28 cellular contexts compared by ENCODE assay signal in the genomic region with DNA sequence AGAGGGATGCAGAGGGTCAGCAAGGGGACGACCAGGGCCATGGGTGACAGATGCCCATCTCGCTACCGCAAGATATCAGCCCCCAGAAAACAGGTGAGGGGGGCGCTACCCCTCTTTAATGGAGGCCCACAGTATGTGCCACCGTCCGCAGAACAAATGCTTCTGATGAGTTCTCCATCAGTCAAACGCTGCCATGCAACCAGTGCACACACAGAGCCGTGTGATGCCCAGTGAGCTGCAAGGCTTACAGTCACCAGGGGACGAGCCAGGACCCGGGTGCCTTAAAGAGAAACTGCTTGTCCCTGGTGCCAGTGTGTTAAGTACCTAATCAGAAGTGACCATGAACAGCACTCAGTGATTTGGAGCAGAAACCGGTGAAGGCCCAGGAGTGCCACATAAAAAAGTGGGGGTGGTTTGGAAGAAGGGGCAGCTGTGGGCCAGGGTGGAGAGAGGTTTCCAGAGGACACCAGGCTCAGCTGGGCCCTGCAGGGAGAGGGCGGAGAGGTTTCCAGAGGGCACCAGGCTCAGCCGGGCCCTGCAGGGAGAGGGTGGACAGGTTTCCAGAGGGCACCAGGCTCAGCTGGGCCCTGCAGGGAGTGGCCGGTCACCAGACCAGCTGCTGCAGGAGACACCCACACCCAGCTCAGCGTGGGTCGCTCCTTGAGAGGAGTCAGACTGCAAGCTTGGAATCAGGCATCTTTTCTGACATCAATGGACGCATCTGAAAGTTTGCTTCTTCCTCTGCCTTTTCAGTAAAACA. TPM values are rescaled to one million over a fixed set of nuclear protein-coding genes. Genes with fewer than 3 reads are reported as not detected.
"Had no signal": no experiment of that assay in that cellular context is flagged by ENCODE, and none has a peak within 500 bp of the region (broad histone marks: within the 10 kb centered on the region; RNA-seq: fewer than 3 reads in every experiment).

No MANE protein-coding gene starts in this region.

- H3K4me1 ChIP-seq: left lung, neural progenitor cell, prostate gland, stomach, testis, transverse colon, upper lobe of left lung, vagina had no signal

- H3K4me3 ChIP-seq: left lung, neural progenitor cell, ovary, prostate gland, stomach, testis, thyroid gland, transverse colon, upper lobe of left lung, vagina had no signal

- H3K36me3 ChIP-seq: left lung, neural progenitor cell, ovary, prostate gland, stomach, transverse colon, upper lobe of left lung, vagina had no signal

- H3K4me2 ChIP-seq: neural progenitor cell had no signal

- H3K9ac ChIP-seq: neural progenitor cell had no signal

- H3K9me3 ChIP-seq: left lung, ovary, prostate gland, stomach, testis, thyroid gland, transverse colon, upper lobe of left lung, vagina had no signal

- H3K27me3 ChIP-seq: neural progenitor cell, ovary, testis, thyroid gland, transverse colon, upper lobe of left lung, vagina had no signal

- DNase-seq: hippocampal formation; immature natural killer cell; kidney; left colon; left lung; ovary; retina; small intestine; stimulated activated CD4-positive, alpha-beta T cell treated with anti-CD3 and anti-CD28 coated beads, Interleukin-1b, Interleukin-23, amount 100 ng/mL, for 48 hours; stimulated activated CD4-positive, alpha-beta T cell treated with anti-CD3 and anti-CD28 coated beads, Interleukin-2, amount 100 ng/mL, for 48 hours; stimulated activated CD4-positive, alpha-beta T cell treated with anti-CD3 and anti-CD28 coated beads, Interleukin-4, amount 100 ng/mL, for 4 hours; stimulated activated CD8-positive, alpha-beta memory T cell treated with anti-CD3 and anti-CD28 coated beads, Interleukin-4, amount 100 ng/mL, for 48 hours; stimulated activated naive B cell treated with anti-CD40 and anti-IgM and Interleukin-4, amounts not matched to agents 10 μg/mL and 1 μg/mL and 100 μg/mL, for 72 hours; stimulated activated naive CD8-positive, alpha-beta T cell treated with anti-CD3 and anti-CD28 coated beads, Interleukin-15, Interleukin-2, amounts not matched to agents 100 U/mL and 50 U/mL, for 24 hours; stomach; testis; thyroid gland; transverse colon had no signal

- ATAC-seq: left colon; left lung; naive thymus-derived CD8-positive, alpha-beta T cell; right cardiac atrium; sciatic nerve; stimulated activated naive B cell treated with anti-CD40 and anti-IgM and Interleukin-4, amounts not matched to agents 10 μg/mL and 1 μg/mL and 100 μg/mL, for 72 hours; stimulated activated naive CD8-positive, alpha-beta T cell treated with anti-CD3 and anti-CD28 coated beads, Interleukin-15, Interleukin-2, amounts not matched to agents 100 U/mL and 50 U/mL, for 24 hours had no signal

- H2AFZ ChIP-seq: neural progenitor cell had no signal

- H3K27ac ChIP-seq: left lung, neural progenitor cell, ovary, prostate gland, stomach, testis, thyroid gland, transverse colon, upper lobe of left lung, vagina had no signal

RNA-seq across cellular contexts. Expression of gene TCERG1L, which starts 50.9 kb away (rescaled TPM):
- total RNA-seq: kidney, left colon, left lung, liver, lung microvascular endothelial cell, mucosa of gallbladder, right cardiac atrium, vagina had no signal
- polyA plus RNA-seq: immature natural killer cell, liver, right cardiac atrium, stomach had no signal
